14 cellular contexts compared by ENCODE assay signal in the genomic region with DNA sequence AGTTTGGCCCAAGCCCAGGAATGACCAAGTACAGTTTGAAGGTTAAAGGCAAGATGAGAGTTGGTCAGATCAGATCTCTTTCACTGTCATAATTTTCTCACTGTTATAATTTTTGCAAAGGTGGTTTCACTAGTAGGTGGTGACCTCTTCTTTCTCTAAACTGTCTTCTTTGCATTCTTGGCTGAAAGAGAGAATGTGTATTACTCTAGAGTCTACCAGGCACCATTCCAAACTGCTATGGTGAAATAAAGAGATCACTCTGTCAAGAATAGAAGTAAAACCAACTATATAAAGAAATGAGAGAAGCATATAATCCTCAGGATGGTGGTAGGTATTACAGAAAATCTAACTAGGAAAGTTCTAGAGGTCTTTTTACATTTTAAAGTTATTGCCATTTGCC.
"Had no signal": no experiment of that assay in that cellular context is flagged by ENCODE, and none has a peak within 500 bp of the region (broad histone marks: within the 10 kb centered on the region; RNA-seq: fewer than 3 reads in every experiment).

No MANE protein-coding gene starts in this region.

- ATAC-seq: activated naive CD4-positive, alpha-beta T cell treated with anti-CD3 and anti-CD28 coated beads, Interleukin-2, amount 50 U/mL, for 72 hours; body of pancreas; esophagus mucosa; natural killer cell treated with Interleukin-12 subunit alpha and Interleukin-12 subunit beta and Interleukin-15 and Interleukin-18, amount 100 ng/mL, for 72 hours; stimulated activated naive B cell treated with anti-CD40 and anti-IgM and Interleukin-4, amounts not matched to agents 10 μg/mL and 1 μg/mL and 100 μg/mL, for 72 hours had no signal

- H3K9me3 Mint-ChIP-seq: central memory CD8-positive, alpha-beta T cell had no signal

- H3K36me3 ChIP-seq: tibial artery had no signal

- H3K9me3 ChIP-seq: body of pancreas had no signal

- H3K4me3 Mint-ChIP-seq: central memory CD8-positive, alpha-beta T cell; natural killer cell treated with Interleukin-12 subunit alpha and Interleukin-12 subunit beta and Interleukin-15 and Interleukin-18, amount 100 ng/mL, for 72 hours; stimulated activated naive B cell treated with anti-CD40 and anti-IgM and Interleukin-4, amounts not matched to agents 10 μg/mL and 1 μg/mL and 100 μg/mL, for 72 hours had no signal

- H3K36me3 Mint-ChIP-seq: activated naive CD4-positive, alpha-beta T cell treated with anti-CD3 and anti-CD28 coated beads, Interleukin-2, amount 50 U/mL, for 72 hours; natural killer cell treated with Interleukin-12 subunit alpha and Interleukin-12 subunit beta and Interleukin-15 and Interleukin-18, amount 100 ng/mL, for 72 hours; stimulated activated naive B cell treated with anti-CD40 and anti-IgM and Interleukin-4, amounts not matched to agents 10 μg/mL and 1 μg/mL and 100 μg/mL, for 72 hours had no signal

- H3K27me3 ChIP-seq: body of pancreas, tibial artery had no signal

- H3K4me1 Mint-ChIP-seq: central memory CD8-positive, alpha-beta T cell; stimulated activated naive B cell treated with anti-CD40 and anti-IgM and Interleukin-4, amounts not matched to agents 10 μg/mL and 1 μg/mL and 100 μg/mL, for 72 hours had no signal

- H3K4me1 ChIP-seq: body of pancreas had no signal

- H3K4me3 ChIP-seq: body of pancreas, coronary artery, lung, tibial artery had no signal

- H3K27ac ChIP-seq: body of pancreas, coronary artery, tibial artery had no signal

- DNase-seq: activated CD4-positive, alpha-beta T cell treated with anti-CD3 and anti-CD28 coated beads, Interleukin-2, amount 50 U/mL, for 4 hours; activated gamma-delta T cell; amniotic stem cell; body of pancreas; foreskin fibroblast; posterior cingulate gyrus; stimulated activated naive B cell treated with anti-CD40 and anti-IgM and Interleukin-4, amounts not matched to agents 10 μg/mL and 1 μg/mL and 100 μg/mL, for 72 hours; tibial artery had no signal

- H3K27ac Mint-ChIP-seq: activated naive CD4-positive, alpha-beta T cell treated with anti-CD3 and anti-CD28 coated beads, Interleukin-2, amount 50 U/mL, for 72 hours; natural killer cell treated with Interleukin-12 subunit alpha and Interleukin-12 subunit beta and Interleukin-15 and Interleukin-18, amount 100 ng/mL, for 72 hours; stimulated activated naive B cell treated with anti-CD40 and anti-IgM and Interleukin-4, amounts not matched to agents 10 μg/mL and 1 μg/mL and 100 μg/mL, for 72 hours had no signal
